Comparison of ENCODE assay signal across 29 cellular contexts in genomic region chr2:86311879-86312278, GRCh38. TPM values are rescaled to one million over a fixed set of nuclear protein-coding genes. Genes with fewer than 3 reads are reported as not detected.
"Had no signal": no experiment of that assay in that cellular context is flagged by ENCODE, and none has a peak within 500 bp of the region (broad histone marks: within the 10 kb centered on the region; RNA-seq: fewer than 3 reads in every experiment).

No MANE protein-coding gene starts in this region.

- H3K4me2 ChIP-seq: neural progenitor cell, smooth muscle cell had no signal

- H3K36me3 Mint-ChIP-seq: naive thymus-derived CD4-positive, alpha-beta T cell; natural killer cell; neural progenitor cell; stimulated activated naive B cell treated with anti-CD40 and anti-IgM and Interleukin-4, amounts not matched to agents 10 μg/mL and 1 μg/mL and 100 μg/mL, for 72 hours; type B pancreatic cell had no signal

- H3K4me1 Mint-ChIP-seq: natural killer cell; neural progenitor cell; stimulated activated naive B cell treated with anti-CD40 and anti-IgM and Interleukin-4, amounts not matched to agents 10 μg/mL and 1 μg/mL and 100 μg/mL, for 72 hours had no signal

- DNase-seq: naive thymus-derived CD4-positive, alpha-beta T cell; natural killer cell; occipital lobe; ovary; posterior cingulate gyrus; right cardiac atrium; spleen; stimulated activated CD4-positive, alpha-beta T cell treated with anti-CD3 and anti-CD28 coated beads, Interleukin-12 subunit alpha, Interleukin-12 subunit beta, amount 100 ng/mL, for 4 hours; stimulated activated CD4-positive, alpha-beta T cell treated with anti-CD3 and anti-CD28 coated beads, Interleukin-1b, Interleukin-23, amount 100 ng/mL, for 48 hours; stimulated activated CD4-positive, alpha-beta T cell treated with anti-CD3 and anti-CD28 coated beads, Interleukin-4, amount 100 ng/mL, for 1 hour; stimulated activated CD4-positive, alpha-beta T cell treated with anti-CD3 and anti-CD28 coated beads, Interleukin-4, amount 100 ng/mL, for 4 hours; stimulated activated CD8-positive, alpha-beta memory T cell treated with anti-CD3 and anti-CD28 coated beads, Interleukin-4, amount 100 ng/mL, for 48 hours; stimulated activated naive B cell treated with anti-CD40 and anti-IgM and Interleukin-4, amounts not matched to agents 10 μg/mL and 1 μg/mL and 100 μg/mL, for 72 hours; stimulated activated naive CD4-positive, alpha-beta T cell treated with Interleukin-2 at 50 U/mL for 16 hours; stomach; thyroid gland; upper lobe of right lung; uterus had no signal

- H3K4me3 Mint-ChIP-seq: naive thymus-derived CD4-positive, alpha-beta T cell; natural killer cell; nephron; neural progenitor cell; stimulated activated naive B cell treated with anti-CD40 and anti-IgM and Interleukin-4, amounts not matched to agents 10 μg/mL and 1 μg/mL and 100 μg/mL, for 72 hours; stimulated activated naive CD8-positive, alpha-beta T cell treated with anti-CD3 and anti-CD28 coated beads, Interleukin-15, Interleukin-2, amounts not matched to agents 100 ng/mL and 50 ng/mL, for 24 hours; type B pancreatic cell had no signal

- H3K36me3 ChIP-seq: neural progenitor cell, ovary, prostate gland, right lobe of liver, spleen, stomach, thoracic aorta, thyroid gland, tibial nerve, upper lobe of right lung, uterus had no signal

- H3K9me3 Mint-ChIP-seq: naive thymus-derived CD4-positive, alpha-beta T cell; natural killer cell; nephron; neural progenitor cell; stimulated activated naive B cell treated with anti-CD40 and anti-IgM and Interleukin-4, amounts not matched to agents 10 μg/mL and 1 μg/mL and 100 μg/mL, for 72 hours; stimulated activated naive CD8-positive, alpha-beta T cell treated with anti-CD3 and anti-CD28 coated beads, Interleukin-15, Interleukin-2, amounts not matched to agents 100 ng/mL and 50 ng/mL, for 24 hours; type B pancreatic cell had no signal

- ATAC-seq: naive thymus-derived CD4-positive, alpha-beta T cell; natural killer cell; right cardiac atrium; right lobe of liver; stimulated activated naive B cell treated with anti-CD40 and anti-IgM and Interleukin-4, amounts not matched to agents 10 μg/mL and 1 μg/mL and 100 μg/mL, for 72 hours; upper lobe of right lung had no signal

- H3K9ac ChIP-seq: neural progenitor cell, parathyroid adenoma had no signal

- H3K27me3 ChIP-seq: neural progenitor cell, ovary, right lobe of liver, stomach, thyroid gland, tibial nerve, upper lobe of right lung, uterus had no signal

- H3K27ac Mint-ChIP-seq: naive thymus-derived CD4-positive, alpha-beta T cell; natural killer cell; nephron; neural progenitor cell; stimulated activated naive B cell treated with anti-CD40 and anti-IgM and Interleukin-4, amounts not matched to agents 10 μg/mL and 1 μg/mL and 100 μg/mL, for 72 hours; stimulated activated naive CD8-positive, alpha-beta T cell treated with anti-CD3 and anti-CD28 coated beads, Interleukin-15, Interleukin-2, amounts not matched to agents 100 ng/mL and 50 ng/mL, for 24 hours; type B pancreatic cell had no signal

- H3K27me3 Mint-ChIP-seq: type B pancreatic cell had no signal

- H3K9me3 ChIP-seq: ovary, prostate gland, right lobe of liver, spleen, stomach, thoracic aorta, thyroid gland, tibial nerve, upper lobe of right lung, uterus had no signal

- H2AFZ ChIP-seq: neural progenitor cell had no signal

- H3K4me3 ChIP-seq: neural progenitor cell, ovary, prostate gland, right lobe of liver, skin epidermis, smooth muscle cell, spleen, stomach, thoracic aorta, thyroid gland, tibial nerve, upper lobe of right lung, uterus had no signal

- H3K4me1 ChIP-seq: neural progenitor cell, prostate gland, right lobe of liver, spleen, thyroid gland, tibial nerve, upper lobe of right lung, uterus had no signal

- H3K27ac ChIP-seq: neural progenitor cell, ovary, parathyroid adenoma, prostate gland, right lobe of liver, skin epidermis, spleen, stomach, thoracic aorta, thyroid gland, tibial nerve, upper lobe of right lung, uterus had no signal

RNA-seq across cellular contexts. Expression of gene REEP1, which starts 25.5 kb away (rescaled TPM):
- total RNA-seq: smooth muscle cell had no signal
- polyA plus RNA-seq: smooth muscle cell had no signal
